In genomic region chr16:78485188-78485898, GRCh38 we compare ENCODE assay signal across 30 cellular contexts.
"Had no signal": no experiment of that assay in that cellular context is flagged by ENCODE, and none has a peak within 500 bp of the region (broad histone marks: within the 10 kb centered on the region; RNA-seq: fewer than 3 reads in every experiment).

No MANE protein-coding gene starts in this region.

- H3K27me3 ChIP-seq: breast epithelium, gastrocnemius medialis, hepatocyte, neutrophil, ovary, sigmoid colon, uterus had no signal

- H3K36me3 ChIP-seq: breast epithelium, gastrocnemius medialis, left ventricle myocardium inferior, neutrophil, ovary, sigmoid colon, thoracic aorta, uterus had no signal

- DNase-seq: activated CD4-positive, alpha-beta T cell treated with anti-CD3 and anti-CD28 coated beads for 36 hours; activated CD4-positive, CD25-positive, alpha-beta regulatory T cell; activated CD8-positive, alpha-beta T cell treated with anti-CD3 and anti-CD28 coated beads, Interleukin-2, amount 10 ng/mL, durations not matched to agents 7 days and 5 days; activated naive CD4-positive, alpha-beta T cell; activated T-cell treated with anti-CD3 and anti-CD28 coated beads for 4 hours; activated T-cell treated with anti-CD3 and anti-CD28 coated beads, Interleukin-2, amount 50 U/mL, for 72 hours; effector CD8-positive, alpha-beta T cell; erythroblast; gastrocnemius medialis; islet precursor cell; left ventricle myocardium inferior; mesendoderm; mucosa of descending colon; ovary; sigmoid colon; small intestine; stimulated activated CD4-positive, alpha-beta T cell treated with anti-CD3 and anti-CD28 coated beads, Interleukin-4, amount 100 ng/mL, for 24 hours; trophoblast cell; uterus had no signal

- H3K4me3 Mint-ChIP-seq: activated CD4-positive, alpha-beta T cell treated with anti-CD3 and anti-CD28 coated beads for 36 hours; activated CD8-positive, alpha-beta T cell treated with anti-CD3 and anti-CD28 coated beads, Interleukin-2, amount 10 ng/mL, durations not matched to agents 7 days and 5 days; activated T-cell treated with anti-CD3 and anti-CD28 coated beads, Interleukin-2, amount 50 U/mL, for 72 hours; central memory CD8-positive, alpha-beta T cell; natural killer cell treated with Interleukin-12 subunit alpha and Interleukin-12 subunit beta and Interleukin-15 and Interleukin-18, amount 100 ng/mL, for 72 hours; stimulated activated effector memory CD8-positive, alpha-beta T cell treated with anti-CD3 and anti-CD28 coated beads, Interleukin-12 subunit alpha, Interleukin-12 subunit beta, amount 100 ng/mL, for 72 hours; stimulated activated naive CD8-positive, alpha-beta T cell treated with anti-CD3 and anti-CD28 coated beads, Interleukin-15, Interleukin-2, amounts not matched to agents 100 ng/mL and 50 ng/mL, for 24 hours had no signal

- H3K4me3 ChIP-seq: breast epithelium, gastrocnemius medialis, hepatocyte, left ventricle myocardium inferior, lung, mucosa of descending colon, ovary, sigmoid colon, thoracic aorta, uterus had no signal

- H3K4me1 ChIP-seq: breast epithelium, gastrocnemius medialis, uterus had no signal

- ATAC-seq: activated CD4-positive, alpha-beta T cell treated with anti-CD3 and anti-CD28 coated beads for 36 hours; activated CD8-positive, alpha-beta T cell treated with anti-CD3 and anti-CD28 coated beads, Interleukin-2, amount 10 ng/mL, durations not matched to agents 7 days and 5 days; activated naive CD4-positive, alpha-beta T cell treated with anti-CD3 and anti-CD28 coated beads, Interleukin-2, amount 50 U/mL, for 72 hours; activated T-cell treated with anti-CD3 and anti-CD28 coated beads, Interleukin-2, amount 50 U/mL, for 72 hours; gastrocnemius medialis; mucosa of descending colon; natural killer cell treated with Interleukin-12 subunit alpha and Interleukin-12 subunit beta and Interleukin-15 and Interleukin-18, amount 100 ng/mL, for 72 hours; stimulated activated effector memory CD8-positive, alpha-beta T cell treated with anti-CD3 and anti-CD28 coated beads, Interleukin-12 subunit alpha, Interleukin-12 subunit beta, amount 100 ng/mL, for 72 hours had no signal

- H3K4me2 ChIP-seq: hepatocyte had no signal

- H3K9me3 ChIP-seq: breast epithelium, gastrocnemius medialis, left ventricle myocardium inferior, mucosa of descending colon, neutrophil, ovary, sigmoid colon, thoracic aorta, uterus had no signal

- H3K27ac ChIP-seq: breast epithelium, gastrocnemius medialis, hepatocyte, left ventricle myocardium inferior, neutrophil, ovary, sigmoid colon, thoracic aorta, uterus had no signal

- H3K4me1 Mint-ChIP-seq: activated CD4-positive, alpha-beta T cell treated with anti-CD3 and anti-CD28 coated beads for 36 hours; central memory CD8-positive, alpha-beta T cell; stimulated activated effector memory CD8-positive, alpha-beta T cell treated with anti-CD3 and anti-CD28 coated beads, Interleukin-12 subunit alpha, Interleukin-12 subunit beta, amount 100 ng/mL, for 72 hours had no signal

- H3K27ac Mint-ChIP-seq: activated CD4-positive, alpha-beta T cell treated with anti-CD3 and anti-CD28 coated beads for 36 hours; activated CD8-positive, alpha-beta T cell treated with anti-CD3 and anti-CD28 coated beads, Interleukin-2, amount 10 ng/mL, durations not matched to agents 7 days and 5 days; activated naive CD4-positive, alpha-beta T cell treated with anti-CD3 and anti-CD28 coated beads, Interleukin-2, amount 50 U/mL, for 72 hours; activated T-cell treated with anti-CD3 and anti-CD28 coated beads, Interleukin-2, amount 50 U/mL, for 72 hours; natural killer cell treated with Interleukin-12 subunit alpha and Interleukin-12 subunit beta and Interleukin-15 and Interleukin-18, amount 100 ng/mL, for 72 hours; stimulated activated effector memory CD8-positive, alpha-beta T cell treated with anti-CD3 and anti-CD28 coated beads, Interleukin-12 subunit alpha, Interleukin-12 subunit beta, amount 100 ng/mL, for 72 hours; stimulated activated naive CD8-positive, alpha-beta T cell treated with anti-CD3 and anti-CD28 coated beads, Interleukin-15, Interleukin-2, amounts not matched to agents 100 ng/mL and 50 ng/mL, for 24 hours had no signal

- H3K36me3 Mint-ChIP-seq: activated naive CD4-positive, alpha-beta T cell treated with anti-CD3 and anti-CD28 coated beads, Interleukin-2, amount 50 U/mL, for 72 hours; natural killer cell treated with Interleukin-12 subunit alpha and Interleukin-12 subunit beta and Interleukin-15 and Interleukin-18, amount 100 ng/mL, for 72 hours; stimulated activated effector memory CD8-positive, alpha-beta T cell treated with anti-CD3 and anti-CD28 coated beads, Interleukin-12 subunit alpha, Interleukin-12 subunit beta, amount 100 ng/mL, for 72 hours had no signal

- H3K9me3 Mint-ChIP-seq: activated naive CD4-positive, alpha-beta T cell treated with anti-CD3 and anti-CD28 coated beads, Interleukin-2, amount 50 U/mL, for 72 hours; activated T-cell treated with anti-CD3 and anti-CD28 coated beads, Interleukin-2, amount 50 U/mL, for 72 hours; central memory CD8-positive, alpha-beta T cell; natural killer cell treated with Interleukin-12 subunit alpha and Interleukin-12 subunit beta and Interleukin-15 and Interleukin-18, amount 100 ng/mL, for 72 hours; stimulated activated effector memory CD8-positive, alpha-beta T cell treated with anti-CD3 and anti-CD28 coated beads, Interleukin-12 subunit alpha, Interleukin-12 subunit beta, amount 100 ng/mL, for 72 hours; stimulated activated naive CD8-positive, alpha-beta T cell treated with anti-CD3 and anti-CD28 coated beads, Interleukin-15, Interleukin-2, amounts not matched to agents 100 ng/mL and 50 ng/mL, for 24 hours had no signal

- H3K27me3 Mint-ChIP-seq: activated CD4-positive, alpha-beta T cell treated with anti-CD3 and anti-CD28 coated beads for 36 hours; central memory CD8-positive, alpha-beta T cell; natural killer cell treated with Interleukin-12 subunit alpha and Interleukin-12 subunit beta and Interleukin-15 and Interleukin-18, amount 100 ng/mL, for 72 hours; progenitor cell of endocrine pancreas; stimulated activated naive CD8-positive, alpha-beta T cell treated with anti-CD3 and anti-CD28 coated beads, Interleukin-15, Interleukin-2, amounts not matched to agents 100 ng/mL and 50 ng/mL, for 24 hours had no signal

- H3K79me2 ChIP-seq: hepatocyte had no signal

- H2AFZ ChIP-seq: hepatocyte had no signal
